ENCODE assay signal across 17 cellular contexts in the genomic region with DNA sequence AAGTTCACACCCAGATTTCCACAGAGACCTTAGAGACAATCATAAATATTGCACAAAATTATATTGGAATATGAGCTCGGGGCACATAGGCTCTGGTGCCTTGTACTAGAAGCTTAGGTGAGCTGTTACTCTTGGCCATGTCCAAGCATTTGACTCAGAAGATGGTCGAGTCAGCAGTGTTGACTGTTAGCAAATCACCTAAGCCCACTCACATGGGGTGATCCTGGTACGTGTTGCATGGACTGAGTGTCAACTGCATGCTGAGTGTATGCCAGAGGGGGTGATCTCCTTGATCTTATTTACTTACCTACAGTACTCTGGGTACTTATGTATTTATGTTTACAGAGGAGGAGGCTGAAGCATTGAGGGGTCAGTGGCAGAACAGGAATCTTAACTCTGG. TPM values are rescaled to one million over a fixed set of nuclear protein-coding genes. Genes with fewer than 3 reads are reported as not detected.
DNase-seq lines count a peak whose midpoint lies in the region; ATAC-seq and TF ChIP-seq lines count a peak whose summit lies in the region.
"Had no signal": no experiment of that assay in that cellular context is flagged by ENCODE, and none has a peak within 500 bp of the region (broad histone marks: within the 10 kb centered on the region; RNA-seq: fewer than 3 reads in every experiment).

No MANE protein-coding gene starts in this region.

- H3K36me3 Mint-ChIP-seq in activated CD4-positive, alpha-beta T cell treated with anti-CD3 and anti-CD28 coated beads, Interleukin-2, amount 10 ng/mL, durations not matched to agents 24 days and 14 days (ENCODE audit: low read depth): peaks cover 69% of the 10 kb centered on the region
- H3K36me3 Mint-ChIP-seq in T-cell: peaks cover 41% of the 10 kb centered on the region

- intact Hi-C loops in activated CD4-positive, alpha-beta T cell treated with anti-CD3 and anti-CD28 coated beads, Interleukin-2, amount 10 ng/mL, durations not matched to agents 24 days and 14 days (cut with micrococcal nuclease): no loop called here
- intact Hi-C loops in spleen (cut with DNase I; ENCODE audit: low total_unique reads): no loop called here

- H3K4me1 Mint-ChIP-seq in activated CD4-positive, alpha-beta T cell treated with anti-CD3 and anti-CD28 coated beads, Interleukin-2, amount 10 ng/mL, durations not matched to agents 24 days and 14 days: peaks cover 91% of the 10 kb centered on the region
- peaks cover 78 to 97% (median 95%) of the 10 kb centered on the region in 3 donors for H3K4me1 Mint-ChIP-seq in T-cell

- ATAC-seq in T-cell (replicated peaks in 1 of 4): no peak

- H3K9me3 Mint-ChIP-seq in activated CD4-positive, alpha-beta T cell treated with anti-CD3 and anti-CD28 coated beads, Interleukin-2, amount 10 ng/mL, durations not matched to agents 24 days and 14 days: no peaks in the 10 kb centered on the region
- no peaks in the 10 kb centered on the region for H3K9me3 Mint-ChIP-seq in T-cell
- H3K9me3 Mint-ChIP-seq: activated naive CD8-positive, alpha-beta T cell treated with anti-CD3 and anti-CD28 coated beads, Interleukin-2, amount 10 ng/mL, durations not matched to agents 7 days and 5 days; nephron progenitor cell had no signal

- H3K4me1 ChIP-seq in spleen: peaks cover 79 to 100% (median 99%) of the 10 kb centered on the region in 6 donors

- H3K27me3 ChIP-seq in spleen (replicated peaks in 1 of 7): no peaks in the 10 kb centered on the region
- H3K27me3 ChIP-seq: tibial nerve had no signal

- peak overlapping the region in 5 of 8 donors; percentile 69 to 85 (median 77) for H3K27ac ChIP-seq in spleen

- no peaks in the 10 kb centered on the region for H3K36me3 ChIP-seq in spleen
- H3K36me3 ChIP-seq: tibial nerve had no signal

- no peak for TF ChIP-seq POLR2A in spleen (IDR thresholded peaks at IDR 0.05)

- H3K4me3 ChIP-seq in fibroblast of mammary gland (ENCODE audit: control insufficient read depth, low read depth, low read length): no peak overlapping the region
- H3K4me3 ChIP-seq in spleen: no peak overlapping the region
- H3K4me3 ChIP-seq: tibial nerve had no signal

- TF ChIP-seq CTCF in fibroblast of mammary gland (conservative IDR thresholded peaks at IDR 0.05; ENCODE audit: control insufficient read depth, insufficient read depth, low read depth, low read length) (no peak), spleen (IDR thresholded peaks at IDR 0.05 in 8 of 11, conservative IDR thresholded peaks at IDR 0.05 in 3 of 11) (no peak)

- WGBS in spleen, 5 donors: 84 to 94% (median 90%) methylated on average over 3 of the region's 3 CpGs

- CTCF ChIA-PET in T-cell (lab: Charles Lee): interaction anchor here in 1 of 2 donors (0.6 to 1.3 kb wide), 4 partner anchors 19 to 44 kb away, joined by 3 read pairs; no protein-coding TSS in a partner anchor

- POLR2A ChIA-PET in T-cell (lab: Charles Lee): no interaction called here

- peak overlapping the region; percentile 96 for H3K27ac Mint-ChIP-seq in activated CD4-positive, alpha-beta T cell treated with anti-CD3 and anti-CD28 coated beads, Interleukin-2, amount 10 ng/mL, durations not matched to agents 24 days and 14 days
- H3K27ac Mint-ChIP-seq in T-cell: peak overlapping the region; percentile 94 to 97
- H3K27ac Mint-ChIP-seq: activated naive CD8-positive, alpha-beta T cell treated with anti-CD3 and anti-CD28 coated beads, Interleukin-2, amount 10 ng/mL, durations not matched to agents 7 days and 5 days had no signal

- H3K9me3 ChIP-seq in spleen: no peaks in the 10 kb centered on the region
- H3K9me3 ChIP-seq: tibial nerve had no signal

- no peak for DNase-seq in activated CD4-positive, alpha-beta T cell treated with anti-CD3 and anti-CD28 coated beads, Interleukin-2, amount 10 ng/mL, durations not matched to agents 24 days and 14 days
- DNase-seq in activated CD4-positive, alpha-beta T cell treated with anti-CD3 and anti-CD28 coated beads for 1 hour: no peak
- DNase-seq in T-cell (no peak), fibroblast of mammary gland (ENCODE audit: low read depth) (peak; percentile 78), spleen (no peak), midbrain (lab: John Stamatoyannopoulos, UW) (no peak), hippocampal formation (lab: John Stamatoyannopoulos, UW) (no peak), DMS153 (lab: John Stamatoyannopoulos, UW) (no peak)
- DNase-seq: activated CD4-positive, CD25-positive, alpha-beta regulatory T cell treated with anti-CD3 and anti-CD28 coated beads, Interleukin-2, amount 50 U/mL, for 72 hours; activated naive CD8-positive, alpha-beta T cell treated with anti-CD3 and anti-CD28 coated beads, Interleukin-2, amount 10 ng/mL, durations not matched to agents 7 days and 5 days; NCI-H1105 treated with DMSO at 0.1 percent for 48 hours; NCI-H2171 treated with DMSO at 0.1 percent for 48 hours; NCI-H82; nephron progenitor cell; stimulated activated CD4-positive, alpha-beta T cell treated with anti-CD3 and anti-CD28 coated beads, Interleukin-4, amount 100 ng/mL, for 1 hour; stimulated activated CD8-positive, alpha-beta memory T cell treated with anti-CD3 and anti-CD28 coated beads, Interleukin-4, amount 100 ng/mL, for 48 hours had no signal

- no peaks in the 10 kb centered on the region for H3K27me3 Mint-ChIP-seq in activated CD4-positive, alpha-beta T cell treated with anti-CD3 and anti-CD28 coated beads, Interleukin-2, amount 10 ng/mL, durations not matched to agents 24 days and 14 days
- H3K27me3 Mint-ChIP-seq in T-cell: no peaks in the 10 kb centered on the region

- no peak overlapping the region for H3K4me3 Mint-ChIP-seq in activated CD4-positive, alpha-beta T cell treated with anti-CD3 and anti-CD28 coated beads, Interleukin-2, amount 10 ng/mL, durations not matched to agents 24 days and 14 days
- no peak overlapping the region for H3K4me3 Mint-ChIP-seq in T-cell
- H3K4me3 Mint-ChIP-seq: activated naive CD8-positive, alpha-beta T cell treated with anti-CD3 and anti-CD28 coated beads, Interleukin-2, amount 10 ng/mL, durations not matched to agents 7 days and 5 days; nephron progenitor cell had no signal

RNA-seq across cellular contexts. Expression of a gene that starts 14.0 kb away (rescaled TPM):
- 59.9 and 61.6 TPM in 2 replicates for total RNA-seq in activated CD4-positive, alpha-beta T cell treated with anti-CD3 and anti-CD28 coated beads, Interleukin-2, amount 10 ng/mL, durations not matched to agents 24 days and 14 days
- total RNA-seq in T-cell: 100 to 1,000 TPM in 3 of 5 donors, 10 to 100 TPM in 2; 55.4 to 159 (median 110) TPM
- 10 to 100 TPM; 27.3 to 78.4 (median 47.5) TPM for total RNA-seq in spleen
- polyA plus RNA-seq in spleen: 1 to 10 TPM; 8.3 to 8.9 (median 8.6) TPM
